In genomic region chr1:29966526-29967045, GRCh38 we compare ENCODE assay signal across 23 cellular contexts.
"Had no signal": no experiment of that assay in that cellular context is flagged by ENCODE, and none has a peak within 500 bp of the region (broad histone marks: within the 10 kb centered on the region; RNA-seq: fewer than 3 reads in every experiment).

No MANE protein-coding gene starts in this region.

- H3K27ac Mint-ChIP-seq: effector memory CD8-positive, alpha-beta T cell; immature natural killer cell; memory B cell; mesothelial cell of epicardium; naive B cell; natural killer cell treated with Interleukin-12 subunit alpha and Interleukin-12 subunit beta and Interleukin-15 and Interleukin-18, amount 100 ng/mL, for 72 hours; stimulated activated memory B cell treated with anti-CD40 and anti-IgM and Interleukin-4, amounts not matched to agents 10 μg/mL and 1 μg/mL and 100 μg/mL, for 72 hours; stimulated activated naive CD8-positive, alpha-beta T cell treated with anti-CD3 and anti-CD28 coated beads, Interleukin-15, Interleukin-2, amounts not matched to agents 100 ng/mL and 50 ng/mL, for 24 hours had no signal

- H3K9me3 ChIP-seq: colonic mucosa, mucosa of descending colon, neutrophil, prostate gland, right atrium auricular region, suprapubic skin, thyroid gland had no signal

- H3K9me3 Mint-ChIP-seq: natural killer cell treated with Interleukin-12 subunit alpha and Interleukin-12 subunit beta and Interleukin-15 and Interleukin-18, amount 100 ng/mL, for 72 hours; neural crest cell had no signal

- H3K36me3 ChIP-seq: colonic mucosa, neutrophil, prostate gland, right atrium auricular region, suprapubic skin, thyroid gland had no signal

- H3K36me3 Mint-ChIP-seq: immature natural killer cell; memory B cell; mesothelial cell of epicardium; naive B cell; natural killer cell treated with Interleukin-12 subunit alpha and Interleukin-12 subunit beta and Interleukin-15 and Interleukin-18, amount 100 ng/mL, for 72 hours; stimulated activated memory B cell treated with anti-CD40 and anti-IgM and Interleukin-4, amounts not matched to agents 10 μg/mL and 1 μg/mL and 100 μg/mL, for 72 hours had no signal

- H3K27ac ChIP-seq: colonic mucosa, neutrophil, prostate gland, right atrium auricular region, suprapubic skin, thyroid gland had no signal

- H3K4me3 Mint-ChIP-seq: central memory CD8-positive, alpha-beta T cell; effector memory CD8-positive, alpha-beta T cell; immature natural killer cell; memory B cell; mesothelial cell of epicardium; naive B cell; natural killer cell treated with Interleukin-12 subunit alpha and Interleukin-12 subunit beta and Interleukin-15 and Interleukin-18, amount 100 ng/mL, for 72 hours; neural crest cell; stimulated activated memory B cell treated with anti-CD40 and anti-IgM and Interleukin-4, amounts not matched to agents 10 μg/mL and 1 μg/mL and 100 μg/mL, for 72 hours; stimulated activated naive CD8-positive, alpha-beta T cell treated with anti-CD3 and anti-CD28 coated beads, Interleukin-15, Interleukin-2, amounts not matched to agents 100 ng/mL and 50 ng/mL, for 24 hours had no signal

- H3K27me3 ChIP-seq: colonic mucosa, neutrophil, right atrium auricular region, thyroid gland had no signal

- DNase-seq: colonic mucosa; dermis blood vessel endothelial cell; effector memory CD8-positive, alpha-beta T cell; hypothalamus; immature natural killer cell; mucosa of descending colon; naive B cell; stimulated activated CD4-positive, alpha-beta T cell treated with anti-CD3 and anti-CD28 coated beads, Interleukin-4, amount 100 ng/mL, for 4 hours; thyroid gland; trophoblast cell had no signal

- H3K4me3 ChIP-seq: colonic mucosa, lung, mucosa of descending colon, prostate gland, right atrium auricular region, smooth muscle cell, suprapubic skin, thyroid gland had no signal

- H3K4me1 Mint-ChIP-seq: central memory CD8-positive, alpha-beta T cell; immature natural killer cell; memory B cell; naive B cell; stimulated activated memory B cell treated with anti-CD40 and anti-IgM and Interleukin-4, amounts not matched to agents 10 μg/mL and 1 μg/mL and 100 μg/mL, for 72 hours had no signal

- H3K4me1 ChIP-seq: colonic mucosa, prostate gland, right atrium auricular region, suprapubic skin, thyroid gland had no signal
